Comparison of ENCODE assay signal across 34 cellular contexts in the genomic region with DNA sequence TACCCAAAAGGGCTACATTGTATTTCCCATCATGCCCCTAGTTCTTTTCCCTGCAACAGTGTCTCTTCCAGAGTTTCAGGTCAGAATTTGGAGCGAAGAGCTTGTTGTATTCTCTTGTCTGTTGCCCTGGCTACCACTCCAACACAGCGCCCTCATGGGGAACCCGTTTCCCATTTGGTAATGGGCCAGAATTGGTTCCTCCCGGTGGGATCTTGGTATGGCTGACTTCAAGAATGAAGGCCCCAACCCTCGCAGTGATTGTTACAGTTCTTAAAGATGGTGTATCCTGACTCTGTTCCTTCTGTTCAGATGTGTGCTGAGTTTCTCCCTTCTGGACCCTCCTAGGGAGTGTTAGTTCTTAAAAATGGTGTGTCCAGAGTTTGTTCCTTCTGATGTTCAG.
DNase-seq lines count a peak whose midpoint lies in the region; ATAC-seq, FAIRE-seq and TF ChIP-seq lines count a peak whose summit lies in the region.
"Had no signal": no experiment of that assay in that cellular context is flagged by ENCODE, and none has a peak within 500 bp of the region (broad histone marks: within the 10 kb centered on the region; RNA-seq: fewer than 3 reads in every experiment).

No MANE protein-coding gene starts in this region.

- no peak overlapping the region for H3K4me2 ChIP-seq in K562 (ENCODE audit: insufficient read depth, low read length)
- H3K4me2 ChIP-seq: A549; BLaER1; BLaER1 treated with 17β-estradiol and CSF1 and Interleukin-3, amounts not matched to agents 10 nM and 100 nM had no signal

- TF ChIP-seq EP300 in K562 (IDR thresholded peaks at IDR 0.05; ENCODE audit: low read length) (no peak), esophagus muscularis mucosa (IDR thresholded peaks at IDR 0.05) (no peak), sigmoid colon (IDR thresholded peaks at IDR 0.05) (no peak)

- intact Hi-C loops in K562 (cut with micrococcal nuclease) (no loop called here), esophagus muscularis mucosa (cut with DNase I) (no loop called here), sigmoid colon (cut with DNase I) (no loop called here), testis (cut with DNase I; ENCODE audit: low total_unique reads) (no loop called here), Right ventricle myocardium inferior (cut with DNase I) (no loop called here)

- no peaks in the 10 kb centered on the region; a peak in 1 of 5 replicates for H3K4me1 ChIP-seq in K562 (replicated peaks in 1 of 2; ENCODE audit: control insufficient read depth in 2 of 2, insufficient read depth in 2 of 2, low read length in 2 of 2)
- no peaks in the 10 kb centered on the region for H3K4me1 ChIP-seq in esophagus muscularis mucosa
- H3K4me1 ChIP-seq in sigmoid colon = no peaks in the 10 kb centered on the region
- no peaks in the 10 kb centered on the region for H3K4me1 ChIP-seq in testis
- H3K4me1 ChIP-seq: A549; BE2C; BLaER1; BLaER1 treated with 17β-estradiol and CSF1 and Interleukin-3, amounts not matched to agents 10 nM and 100 nM; Caco-2 had no signal

- peaks cover under 1 to 4% of the 10 kb centered on the region in 2 experiments; a peak in 3 of 5 replicates for H3K27me3 ChIP-seq in K562 (ENCODE audit: control insufficient read depth in 2 of 2, insufficient read depth in 2 of 2, low read length in 2 of 2)
- H3K27me3 ChIP-seq in esophagus muscularis mucosa = no peaks in the 10 kb centered on the region
- H3K27me3 ChIP-seq in sigmoid colon = no peaks in the 10 kb centered on the region
- H3K27me3 ChIP-seq in testis = no peaks in the 10 kb centered on the region
- H3K27me3 ChIP-seq: BE2C; BLaER1; BLaER1 treated with 17β-estradiol and CSF1 and Interleukin-3, amounts not matched to agents 10 nM and 100 nM had no signal

- H4K20me1 ChIP-seq in K562 (replicated peaks; ENCODE audit: control insufficient read depth, insufficient read depth, low read length) = no peaks in the 10 kb centered on the region
- H4K20me1 ChIP-seq: BLaER1; BLaER1 treated with 17β-estradiol and CSF1 and Interleukin-3, amounts not matched to agents 10 nM and 100 nM had no signal

- no peak for TF ChIP-seq RAD21 in K562 (CRISPR knock-in tag; conservative IDR thresholded peaks at IDR 0.05 in 1 of 2, IDR thresholded peaks at IDR 0.05 in 1 of 2)

- H3K4me3 ChIP-seq in K562 (no peak overlapping the region), esophagus muscularis mucosa (no peak overlapping the region), sigmoid colon (no peak overlapping the region), testis (no peak overlapping the region)
- H3K4me3 ChIP-seq: A549; BLaER1; BLaER1 treated with 17β-estradiol and CSF1 and Interleukin-3, amounts not matched to agents 10 nM and 100 nM had no signal

- FAIRE-seq in K562 (lab: Jason Lieb, UNC) = no peak
- FAIRE-seq: A204.1, A549, D721Med had no signal

- 0% methylated on average over 5 of the region's 5 CpGs for WGBS in K562 (ENCODE audit: insufficient coverage, low coverage, missing lambda C conversion rate)
- WGBS in esophagus muscularis mucosa = 81% methylated on average over 5 of the region's 5 CpGs
- 83 to 86% methylated on average over 5 of the region's 5 CpGs for WGBS in sigmoid colon, 2 donors
- WGBS in testis, 2 donors = 65 to 69% methylated on average over 5 of the region's 5 CpGs

- no TSS peak for BruUV-seq in K562 (replicated peaks; lab: Mats Ljungman, UMichigan)

- no peaks in the 10 kb centered on the region for H3K79me2 ChIP-seq in K562 (ENCODE audit: control insufficient read depth, insufficient read depth, low read length)

- H3K9me3 ChIP-seq in K562 (replicated peaks; ENCODE audit: control insufficient read depth, insufficient read depth, low read depth, low read length) = no peaks in the 10 kb centered on the region
- H3K9me3 ChIP-seq in esophagus muscularis mucosa = no peaks in the 10 kb centered on the region
- no peaks in the 10 kb centered on the region for H3K9me3 ChIP-seq in sigmoid colon
- H3K9me3 ChIP-seq in testis = no peaks in the 10 kb centered on the region
- H3K9me3 ChIP-seq: A549, BE2C, Caco-2 had no signal

- POLR2A ChIA-PET in K562 (lab: Yijun Ruan, JAX) = no interaction called here

- no peak overlapping the region for H2AFZ ChIP-seq in K562 (ENCODE audit: low read depth, low read length)

- TF ChIP-seq POLR2A in K562 (conservative IDR thresholded peaks at IDR 0.05) (no peak), esophagus muscularis mucosa (IDR thresholded peaks at IDR 0.05; ENCODE audit: low read depth) (no peak), sigmoid colon (IDR thresholded peaks at IDR 0.05) (no peak), testis (IDR thresholded peaks at IDR 0.05) (no peak)

- H3K9me1 ChIP-seq in K562 (ENCODE audit: control insufficient read depth, insufficient read depth, low read length) = no peaks in the 10 kb centered on the region

- CTCF ChIA-PET in K562 (lab: Yijun Ruan, JAX; ENCODE audit: low intra/inter-chr PET ratio) = no interaction called here

- in situ Hi-C loops in K562 (cut with MboI) = no loop called here

- H3K27ac ChIP-seq in K562 (ENCODE audit: extremely low read depth, low read depth, low read length) (no peak overlapping the region), esophagus muscularis mucosa (replicated peaks in 1 of 4) (no peak overlapping the region), sigmoid colon (no peak overlapping the region), testis (no peak overlapping the region)
- H3K27ac ChIP-seq: 22Rv1; A549; BLaER1; BLaER1 treated with 17β-estradiol and CSF1 and Interleukin-3, amounts not matched to agents 10 nM and 100 nM; C4-2B had no signal

- no peak overlapping the region for H3K9ac ChIP-seq in K562 (ENCODE audit: insufficient read depth in 1 of 2, low read depth in 2 of 2, low read length in 2 of 2)
- H3K9ac ChIP-seq: BLaER1; BLaER1 treated with 17β-estradiol and CSF1 and Interleukin-3, amounts not matched to agents 10 nM and 100 nM had no signal

- H3K36me3 ChIP-seq in K562 (ENCODE audit: control insufficient read depth, insufficient read depth, low read length) (no peaks in the 10 kb centered on the region), esophagus muscularis mucosa (no peaks in the 10 kb centered on the region), sigmoid colon (no peaks in the 10 kb centered on the region), testis (ENCODE audit: low read depth, missing control alignments) (no peaks in the 10 kb centered on the region)
- H3K36me3 ChIP-seq: BE2C; BLaER1; BLaER1 treated with 17β-estradiol and CSF1 and Interleukin-3, amounts not matched to agents 10 nM and 100 nM had no signal

- TF ChIP-seq CTCF in K562 (IDR thresholded peaks at IDR 0.05 in 2 of 3, conservative IDR thresholded peaks at IDR 0.05 in 1 of 3; ENCODE audit: insufficient read depth in 2 of 3, low read depth in 1 of 3, low read length in 3 of 3) (no peak), esophagus muscularis mucosa (IDR thresholded peaks at IDR 0.05) (no peak), sigmoid colon (IDR thresholded peaks at IDR 0.05) (no peak), testis (IDR thresholded peaks at IDR 0.05) (no peak)

- no peak for DNase-seq in K562 (ENCODE audit: extremely low read depth in 1 of 4, low spot score in 3 of 4)
- peak; percentile 74 for DNase-seq in esophagus muscularis mucosa (ENCODE audit: extremely low spot score)
- peak; percentile 54 for DNase-seq in sigmoid colon
- peak; percentile 25 for DNase-seq in testis
- DNase-seq in DMS 273 treated with DMSO at 0.1 percent for 48 hours (lab: John Stamatoyannopoulos, UW) = no peak
- no peak for DNase-seq in Right ventricle myocardium inferior (ENCODE audit: missing footprints)
- no peak for DNase-seq in NCI-H226
- DNase-seq in activated gamma-delta T cell (lab: John Stamatoyannopoulos, UW) = no peak
- DNase-seq: 8988T; ACHN; AML-193; BE2C; C1 segment of cervical spinal cord; Caco-2; Calu3; CD4-positive, alpha-beta memory T cell; CD4-positive, alpha-beta T cell; CD4-positive, CD25-positive, alpha-beta regulatory T cell; CD8-positive, alpha-beta memory T cell; CD8-positive, alpha-beta T cell; COR-L47; DMS153; DMS53; DMS79; DMS79 treated with DMSO at 0.1 percent for 48 hours; DND-41; EL had no signal

- ATAC-seq in K562 = no peak
- no peak for ATAC-seq in Right ventricle myocardium inferior
- ATAC-seq: A549; CD8-positive, alpha-beta T cell had no signal

TF ChIP-seq in K562, 482 proteins besides CTCF, POLR2A, EP300 and RAD21:
- peak; percentile 25; the same call in 1 of the 2 replicates for TF ChIP-seq RFX1 (IDR thresholded peaks at IDR 0.05)
- no peak for TF ChIP-seq GABPB2 (CRISPR knock-in tag; conservative IDR thresholded peaks at IDR 0.05)

Comparison
In these comparisons a context has a peak if more than half of its experiments do, and no peak if none do; other contexts are left out.
1. DNase-seq: peak in esophagus muscularis mucosa (single experiment), sigmoid colon (single experiment) and testis (single experiment); none in K562 (0 of 4), DMS 273 treated with DMSO at 0.1 percent for 48 hours (single experiment), Right ventricle myocardium inferior (single experiment), NCI-H226 (single experiment) and activated gamma-delta T cell (single experiment).